8 cellular contexts compared by ENCODE assay signal in genomic region chr18:27599202-27599829, GRCh38.
DNase-seq lines count a peak whose midpoint lies in the region; ATAC-seq and TF ChIP-seq lines count a peak whose summit lies in the region.

No MANE protein-coding gene starts in this region.

- peak; percentile 80 for ATAC-seq in GM18861 (IDR thresholded peaks at IDR 0.05; ENCODE audit: unreplicated experiment)
- ATAC-seq in HG03064 (IDR thresholded peaks at IDR 0.05; ENCODE audit: low read depth, unreplicated experiment) = peak; percentile 79

- WGBS in iPS DF 6.9 (ENCODE audit: insufficient coverage, insufficient read length) = no CpG with 5 or more reads among the region's 1 CpG

- H3K27me3 ChIP-seq in iPS DF 6.9 (ENCODE audit: control insufficient read depth, insufficient read depth, low read length) = no peaks in the 10 kb centered on the region

- no peak for TF ChIP-seq CTCF in coronary artery (IDR thresholded peaks at IDR 0.05)

- in situ Hi-C loops in Caki2 (cut with HindIII; ENCODE audit: low pct_unique_long_range_greater_than_20kb, low sequenced_read_pairs) = no loop called here

- H3K4me3 ChIP-seq in iPS DF 6.9 (ENCODE audit: low read length) (no peak overlapping the region), coronary artery (no peak overlapping the region)

- H3K36me3 ChIP-seq in iPS DF 6.9 (ENCODE audit: control insufficient read depth, insufficient read depth, low read length) = no peaks in the 10 kb centered on the region

- no peaks in the 10 kb centered on the region for H3K4me1 ChIP-seq in iPS DF 6.9 (ENCODE audit: control insufficient read depth, insufficient read depth, low read length)

- H3K9me3 ChIP-seq in iPS DF 6.9 (ENCODE audit: control insufficient read depth, insufficient read depth, low read length) = no peaks in the 10 kb centered on the region

- DNase-seq in Caki2 (ENCODE audit: low read depth) = peak; percentile 13
- peak; percentile 59 for DNase-seq in NCI-H2171 treated with DMSO at 0.1 percent for 48 hours (lab: John Stamatoyannopoulos, UW)
- peak; percentile 45 for DNase-seq in amniotic epithelial cell (ENCODE audit: low read depth)
- DNase-seq in iPS DF 6.9 (ENCODE audit: low read depth, low spot score) = peak; percentile 43
- DNase-seq in stimulated activated CD8-positive, alpha-beta memory T cell treated with anti-CD3 and anti-CD28 coated beads, Interleukin-4, amount 100 ng/mL, for 48 hours = peak; percentile 50
- no peak for DNase-seq in coronary artery (ENCODE audit: low spot score)

- H3K27ac ChIP-seq in iPS DF 6.9 (ENCODE audit: low read length) (no peak overlapping the region), coronary artery (no peak overlapping the region)
